ENCODE assay signal across 12 cellular contexts in genomic region chr16:75062944-75063444, GRCh38. TPM values are rescaled to one million over a fixed set of nuclear protein-coding genes. Genes with fewer than 3 reads are reported as not detected.
DNase-seq lines count a peak whose midpoint lies in the region; ATAC-seq and TF ChIP-seq lines count a peak whose summit lies in the region.
"Had no signal": no experiment of that assay in that cellular context is flagged by ENCODE, and none has a peak within 500 bp of the region (broad histone marks: within the 10 kb centered on the region; RNA-seq: fewer than 3 reads in every experiment).

No MANE protein-coding gene starts in this region.

- H3K9me3 Mint-ChIP-seq in activated naive CD8-positive, alpha-beta T cell treated with anti-CD3 and anti-CD28 coated beads, Interleukin-2, amount 10 ng/mL, durations not matched to agents 7 days and 5 days = no peaks in the 10 kb centered on the region
- H3K9me3 Mint-ChIP-seq in activated naive CD8-positive, alpha-beta T cell treated with anti-CD3 and anti-CD28 coated beads for 36 hours = no peaks in the 10 kb centered on the region
- no peaks in the 10 kb centered on the region for H3K9me3 Mint-ChIP-seq in activated naive CD8-positive, alpha-beta T cell treated with anti-CD3 and anti-CD28 coated beads, Interleukin-2, amount 50 U/mL, for 24 hours
- H3K9me3 Mint-ChIP-seq in mesothelial cell of epicardium = no peaks in the 10 kb centered on the region
- H3K9me3 Mint-ChIP-seq in CD14-positive monocyte = peaks cover 0 to 2% (median 0%) of the 10 kb centered on the region in 7 donors

- H3K36me3 Mint-ChIP-seq in activated naive CD8-positive, alpha-beta T cell treated with anti-CD3 and anti-CD28 coated beads, Interleukin-2, amount 10 ng/mL, durations not matched to agents 7 days and 5 days = no peaks in the 10 kb centered on the region
- peaks cover 3% of the 10 kb centered on the region for H3K36me3 Mint-ChIP-seq in activated naive CD8-positive, alpha-beta T cell treated with anti-CD3 and anti-CD28 coated beads for 36 hours
- H3K36me3 Mint-ChIP-seq in activated naive CD8-positive, alpha-beta T cell treated with anti-CD3 and anti-CD28 coated beads, Interleukin-2, amount 50 U/mL, for 24 hours (ENCODE audit: low read depth) = no peaks in the 10 kb centered on the region
- H3K36me3 Mint-ChIP-seq in mesothelial cell of epicardium (no peaks in the 10 kb centered on the region), CD14-positive monocyte (no peaks in the 10 kb centered on the region)

- TF ChIP-seq CTCF in mesothelial cell of epicardium (IDR thresholded peaks at IDR 0.05; ENCODE audit: unreplicated experiment) = no peak
- TF ChIP-seq CTCF in thyroid gland (IDR thresholded peaks at IDR 0.05) = no peak
- no peak for TF ChIP-seq CTCF in CD14-positive monocyte (IDR thresholded peaks at IDR 0.05)

- DNase-seq in activated naive CD8-positive, alpha-beta T cell treated with anti-CD3 and anti-CD28 coated beads, Interleukin-2, amount 10 ng/mL, durations not matched to agents 7 days and 5 days = no peak
- DNase-seq in activated naive CD8-positive, alpha-beta T cell treated with anti-CD3 and anti-CD28 coated beads for 36 hours = no peak
- no peak for DNase-seq in activated naive CD8-positive, alpha-beta T cell treated with anti-CD3 and anti-CD28 coated beads, Interleukin-2, amount 50 U/mL, for 24 hours
- no peak for DNase-seq in mesothelial cell of epicardium (ENCODE audit: low spot score in 2 of 2, unreplicated experiment in 2 of 2)
- DNase-seq in thyroid gland = no peak
- DNase-seq in putamen (ENCODE audit: low spot score) = no peak
- no peak for DNase-seq in CD14-positive monocyte (ENCODE audit: low spot score)
- DNase-seq: amniotic stem cell, dorsolateral prefrontal cortex had no signal

- peaks cover 24% of the 10 kb centered on the region for H3K4me1 Mint-ChIP-seq in activated naive CD8-positive, alpha-beta T cell treated with anti-CD3 and anti-CD28 coated beads, Interleukin-2, amount 10 ng/mL, durations not matched to agents 7 days and 5 days
- H3K4me1 Mint-ChIP-seq in activated naive CD8-positive, alpha-beta T cell treated with anti-CD3 and anti-CD28 coated beads for 36 hours = peaks cover 26% of the 10 kb centered on the region
- H3K4me1 Mint-ChIP-seq in activated naive CD8-positive, alpha-beta T cell treated with anti-CD3 and anti-CD28 coated beads, Interleukin-2, amount 50 U/mL, for 24 hours = peaks cover 32% of the 10 kb centered on the region
- H3K4me1 Mint-ChIP-seq in mesothelial cell of epicardium = peaks cover 63% of the 10 kb centered on the region
- H3K4me1 Mint-ChIP-seq in CD14-positive monocyte = peaks cover 64% of the 10 kb centered on the region

- H3K4me1 ChIP-seq in thyroid gland = peaks cover 76 to 95% of the 10 kb centered on the region in 2 donors
- H3K4me1 ChIP-seq: SJSA1, uterus had no signal

- H3K27me3 ChIP-seq in thyroid gland = no peaks in the 10 kb centered on the region
- H3K27me3 ChIP-seq: dorsolateral prefrontal cortex, SJSA1, uterus had no signal

- no peak for ATAC-seq in activated naive CD8-positive, alpha-beta T cell treated with anti-CD3 and anti-CD28 coated beads, Interleukin-2, amount 10 ng/mL, durations not matched to agents 7 days and 5 days (ENCODE audit: low read depth)
- ATAC-seq in activated naive CD8-positive, alpha-beta T cell treated with anti-CD3 and anti-CD28 coated beads, Interleukin-2, amount 50 U/mL, for 24 hours = no peak
- no peak for ATAC-seq in HG02973 (IDR thresholded peaks at IDR 0.05; ENCODE audit: unreplicated experiment)

- H3K36me3 ChIP-seq in thyroid gland = no peaks in the 10 kb centered on the region
- H3K36me3 ChIP-seq: SJSA1, uterus had no signal

- H3K27me3 Mint-ChIP-seq in activated naive CD8-positive, alpha-beta T cell treated with anti-CD3 and anti-CD28 coated beads, Interleukin-2, amount 10 ng/mL, durations not matched to agents 7 days and 5 days = peaks cover 4% of the 10 kb centered on the region
- no peaks in the 10 kb centered on the region for H3K27me3 Mint-ChIP-seq in activated naive CD8-positive, alpha-beta T cell treated with anti-CD3 and anti-CD28 coated beads for 36 hours
- H3K27me3 Mint-ChIP-seq in activated naive CD8-positive, alpha-beta T cell treated with anti-CD3 and anti-CD28 coated beads, Interleukin-2, amount 50 U/mL, for 24 hours = peaks cover 13% of the 10 kb centered on the region
- H3K27me3 Mint-ChIP-seq in mesothelial cell of epicardium (ENCODE audit: low read depth) (no peaks in the 10 kb centered on the region), CD14-positive monocyte (ENCODE audit: low read depth in 3 of 3) (peaks cover 0 to 4% (median 0%) of the 10 kb centered on the region in 3 donors)

- POLR2A ChIA-PET in activated naive CD8-positive, alpha-beta T cell treated with anti-CD3 and anti-CD28 coated beads, Interleukin-2, amount 10 ng/mL, durations not matched to agents 7 days and 5 days (lab: Charles Lee) = no interaction called here

- no peak overlapping the region for H3K4me3 ChIP-seq in thyroid gland (replicated peaks in 1 of 3)
- H3K4me3 ChIP-seq: dorsolateral prefrontal cortex, SJSA1, uterus had no signal

- H3K4me3 Mint-ChIP-seq in activated naive CD8-positive, alpha-beta T cell treated with anti-CD3 and anti-CD28 coated beads, Interleukin-2, amount 10 ng/mL, durations not matched to agents 7 days and 5 days = no peak overlapping the region
- H3K4me3 Mint-ChIP-seq in activated naive CD8-positive, alpha-beta T cell treated with anti-CD3 and anti-CD28 coated beads for 36 hours = no peak overlapping the region
- H3K4me3 Mint-ChIP-seq in activated naive CD8-positive, alpha-beta T cell treated with anti-CD3 and anti-CD28 coated beads, Interleukin-2, amount 50 U/mL, for 24 hours = peak overlapping the region; percentile 2
- H3K4me3 Mint-ChIP-seq in mesothelial cell of epicardium = no peak overlapping the region
- peak overlapping the region in 1 of 2 donors; percentile 34 for H3K4me3 Mint-ChIP-seq in CD14-positive monocyte

- peak overlapping the region; percentile 35 for H3K27ac Mint-ChIP-seq in activated naive CD8-positive, alpha-beta T cell treated with anti-CD3 and anti-CD28 coated beads, Interleukin-2, amount 10 ng/mL, durations not matched to agents 7 days and 5 days
- no peak overlapping the region for H3K27ac Mint-ChIP-seq in activated naive CD8-positive, alpha-beta T cell treated with anti-CD3 and anti-CD28 coated beads for 36 hours
- no peak overlapping the region for H3K27ac Mint-ChIP-seq in activated naive CD8-positive, alpha-beta T cell treated with anti-CD3 and anti-CD28 coated beads, Interleukin-2, amount 50 U/mL, for 24 hours
- H3K27ac Mint-ChIP-seq in mesothelial cell of epicardium (peak overlapping the region; percentile 89), CD14-positive monocyte (peak overlapping the region in 2 of 7 donors; percentile 19 to 71)

- TF ChIP-seq POLR2A in thyroid gland (IDR thresholded peaks at IDR 0.05) = no peak

- H3K27ac ChIP-seq in thyroid gland = peak overlapping the region; percentile 60 to 85 (median 81)
- H3K27ac ChIP-seq: dorsolateral prefrontal cortex, SJSA1 had no signal

- H3K9me3 ChIP-seq in thyroid gland = no peaks in the 10 kb centered on the region
- H3K9me3 ChIP-seq: SJSA1, uterus had no signal

- intact Hi-C loops in thyroid gland (cut with DNase I) (no loop called here), CD14-positive monocyte (cut with micrococcal nuclease) (loop anchor here in 1 of 2 donors (5.0 to 10.0 kb wide), 3 partner anchors 36 to 58 kb away; no protein-coding TSS in a partner anchor)

- WGBS in thyroid gland, 2 donors = 92 to 94% methylated on average over 8 to 9 of the region's 9 CpGs

RNA-seq across cellular contexts. Expression of gene LDHD, which starts 53.6 kb away (rescaled TPM):
- total RNA-seq in activated naive CD8-positive, alpha-beta T cell treated with anti-CD3 and anti-CD28 coated beads, Interleukin-2, amount 10 ng/mL, durations not matched to agents 7 days and 5 days = not detected
- not detected for total RNA-seq in activated naive CD8-positive, alpha-beta T cell treated with anti-CD3 and anti-CD28 coated beads for 36 hours
- total RNA-seq in mesothelial cell of epicardium (0.65 to 0.86 TPM (median 0.66 TPM) in 3 replicates), thyroid gland (10 to 100 TPM; 10.2 to 41.3 (median 26.3) TPM)
- polyA plus RNA-seq in CD14-positive monocyte = 1 to 10 TPM; 3.7 to 5.4 TPM

Comparison
In these comparisons a context has a peak if more than half of its experiments do, and no peak if none do; other contexts are left out.
1. H3K27ac Mint-ChIP-seq: peak in activated naive CD8-positive, alpha-beta T cell treated with anti-CD3 and anti-CD28 coated beads, Interleukin-2, amount 10 ng/mL, durations not matched to agents 7 days and 5 days (single experiment) and mesothelial cell of epicardium (single experiment); none in activated naive CD8-positive, alpha-beta T cell treated with anti-CD3 and anti-CD28 coated beads for 36 hours (single experiment) and activated naive CD8-positive, alpha-beta T cell treated with anti-CD3 and anti-CD28 coated beads, Interleukin-2, amount 50 U/mL, for 24 hours (single experiment).